Comparison of ENCODE assay signal across 8 cellular contexts in the genomic region with DNA sequence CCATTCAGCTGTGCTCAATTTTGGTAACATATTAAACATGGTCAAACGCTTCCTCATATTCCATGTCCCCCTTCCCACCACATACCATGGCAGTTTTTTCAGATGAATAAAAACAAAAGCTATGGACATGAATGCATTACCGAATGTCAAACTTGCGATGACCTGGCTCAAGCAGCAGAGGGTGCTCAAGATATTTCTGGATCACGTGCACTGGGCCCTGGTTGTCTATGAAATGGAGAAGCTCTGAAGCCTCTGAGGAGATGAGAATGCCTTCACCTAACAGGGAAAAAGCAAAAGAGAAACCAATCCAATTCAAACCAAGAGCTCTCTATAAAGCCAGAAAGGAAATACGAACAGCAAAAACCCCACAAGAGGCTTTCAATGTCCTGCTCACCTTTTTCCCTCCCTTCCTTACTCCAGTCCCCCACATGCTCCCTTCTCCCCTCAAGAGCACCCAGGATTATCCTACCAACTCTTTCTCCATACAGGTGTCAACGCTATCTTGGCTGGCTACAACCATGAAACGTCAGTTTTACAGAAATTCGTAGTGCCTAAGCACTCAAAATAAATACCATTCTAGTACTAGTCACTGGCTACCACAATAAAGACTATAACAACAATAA. TPM values are rescaled to one million over a fixed set of nuclear protein-coding genes. Genes with fewer than 3 reads are reported as not detected.
DNase-seq lines count a peak whose midpoint lies in the region; ATAC-seq lines count a peak whose summit lies in the region.
"Not testable (repeated sequence)": the region's sequence is repeated elsewhere in the genome, so short reads cannot be mapped to it uniquely, and the experiment has no call there.

No MANE protein-coding gene starts in this region.

- H3K27ac Mint-ChIP-seq in CD4-positive, CD25-positive, alpha-beta regulatory T cell; central memory CD8-positive, alpha-beta T cell (ENCODE audit: low read depth); memory B cell: not testable (repeated sequence)

- not testable (repeated sequence) for H3K9me3 ChIP-seq in CD4-positive, CD25-positive, alpha-beta regulatory T cell (ENCODE audit: control insufficient read depth in 2 of 2, low read length in 2 of 2)

- not testable (repeated sequence) for H3K27ac ChIP-seq in CD4-positive, CD25-positive, alpha-beta regulatory T cell (ENCODE audit: insufficient read depth, low read length, poor library complexity, severe bottlenecking)

- H3K36me3 ChIP-seq in CD4-positive, CD25-positive, alpha-beta regulatory T cell (ENCODE audit: control insufficient read depth, insufficient read depth, low read length), result not testable (repeated sequence)

- not testable (repeated sequence) for H3K4me1 ChIP-seq in CD4-positive, CD25-positive, alpha-beta regulatory T cell (ENCODE audit: control insufficient read depth, insufficient read depth, low read length, poor library complexity, severe bottlenecking)

- ATAC-seq in CD4-positive, CD25-positive, alpha-beta regulatory T cell (ENCODE audit: low read depth in 2 of 2), result peak; percentile 53 to 55
- ATAC-seq in GM18909 (IDR thresholded peaks at IDR 0.05; ENCODE audit: poor library complexity, unreplicated experiment) (peak; percentile 89), GM21526 (IDR thresholded peaks at IDR 0.05; ENCODE audit: low FRiP score, unreplicated experiment) (peak; percentile 95), HG02840 (IDR thresholded peaks at IDR 0.05; ENCODE audit: low FRiP score, unreplicated experiment) (peak; percentile 68), HG03175 (IDR thresholded peaks at IDR 0.05; ENCODE audit: unreplicated experiment) (peak; percentile 87), SK-N-SH treated with all-trans-retinoic acid at 6 μM for 48 hours (peak; percentile 92), memory B cell (ENCODE audit: low read depth) (peak; percentile 72)
- peak; percentile 62 for ATAC-seq in central memory CD8-positive, alpha-beta T cell (replicated peaks; ENCODE audit: extremely low read depth, poor library complexity, severe bottlenecking)

- not testable (repeated sequence) for DNase-seq in CD4-positive, CD25-positive, alpha-beta regulatory T cell; central memory CD8-positive, alpha-beta T cell (ENCODE audit: low spot score in 2 of 2); memory B cell (ENCODE audit: low spot score in 2 of 2)

- H3K4me3 ChIP-seq in CD4-positive, CD25-positive, alpha-beta regulatory T cell (ENCODE audit: low read depth, low read length), result not testable (repeated sequence)

- not testable (repeated sequence) for H3K36me3 Mint-ChIP-seq in CD4-positive, CD25-positive, alpha-beta regulatory T cell; central memory CD8-positive, alpha-beta T cell (ENCODE audit: insufficient read depth); memory B cell

- H3K4me1 Mint-ChIP-seq in CD4-positive, CD25-positive, alpha-beta regulatory T cell; central memory CD8-positive, alpha-beta T cell; memory B cell: not testable (repeated sequence)

- not testable (repeated sequence) for H3K4me3 Mint-ChIP-seq in CD4-positive, CD25-positive, alpha-beta regulatory T cell; central memory CD8-positive, alpha-beta T cell; memory B cell

- H3K27me3 Mint-ChIP-seq in CD4-positive, CD25-positive, alpha-beta regulatory T cell; central memory CD8-positive, alpha-beta T cell; memory B cell: not testable (repeated sequence)

- H3K27me3 ChIP-seq in CD4-positive, CD25-positive, alpha-beta regulatory T cell (ENCODE audit: control insufficient read depth, insufficient read depth, low read length), result not testable (repeated sequence)

- not testable (repeated sequence) for H3K9me3 Mint-ChIP-seq in CD4-positive, CD25-positive, alpha-beta regulatory T cell; central memory CD8-positive, alpha-beta T cell; memory B cell

RNA-seq across cellular contexts. Expression of a gene that starts 27.2 kb away (rescaled TPM):
- total RNA-seq in CD4-positive, CD25-positive, alpha-beta regulatory T cell, result not detected
- 10 to 100 TPM in 1 of 4 donors, 1 to 10 TPM in 3; 2.9 to 11.7 (median 4.3) TPM for polyA plus RNA-seq in CD4-positive, CD25-positive, alpha-beta regulatory T cell
